In the genomic region with DNA sequence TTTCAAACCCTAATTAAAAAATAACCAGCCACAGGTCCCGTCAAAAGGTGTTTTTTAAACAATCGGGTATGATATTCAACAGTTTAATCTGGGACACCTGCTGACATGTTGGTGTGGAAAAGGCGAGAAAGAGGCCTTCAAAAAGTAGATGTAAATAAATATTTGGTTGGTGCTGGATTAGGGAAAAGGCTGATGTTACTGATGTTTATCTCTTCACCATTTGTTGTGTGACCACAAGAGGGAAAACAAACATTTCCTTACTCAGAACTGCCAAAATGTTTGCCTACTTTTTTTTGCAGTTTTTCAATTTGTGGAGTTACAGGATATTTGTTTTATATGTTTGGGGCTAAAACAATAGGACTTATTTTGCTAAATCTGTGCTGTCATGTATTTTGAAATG, we compare ENCODE assay signal across 9 cellular contexts. TPM values are rescaled to one million over a fixed set of nuclear protein-coding genes. Genes with fewer than 3 reads are reported as not detected.
DNase-seq lines count a peak whose midpoint lies in the region; ATAC-seq and TF ChIP-seq lines count a peak whose summit lies in the region.
"Had no signal": no experiment of that assay in that cellular context is flagged by ENCODE, and none has a peak within 500 bp of the region (broad histone marks: within the 10 kb centered on the region; RNA-seq: fewer than 3 reads in every experiment).

No MANE protein-coding gene starts in this region.

- peak overlapping the region; percentile 54 for H3K4me3 ChIP-seq in iPS-18c (ENCODE audit: insufficient read depth, low read depth, low read length)
- peak overlapping the region; percentile 26 to 74 (median 46) for H3K4me3 ChIP-seq in spleen

- H3K36me3 ChIP-seq in spleen: no peaks in the 10 kb centered on the region

- H3K27ac ChIP-seq in spleen: peak overlapping the region in 7 of 8 donors; percentile 36 to 90 (median 80)

- H3K4me1 ChIP-seq in spleen: peaks cover 0 to 26% (median 14%) of the 10 kb centered on the region in 6 donors

- peak; percentile 60 for TF ChIP-seq CTCF in HFFc6 (IDR thresholded peaks at IDR 0.05)
- peak in 2 of 11 experiments; percentile 8 to 30 for TF ChIP-seq CTCF in spleen (IDR thresholded peaks at IDR 0.05 in 8 of 11, conservative IDR thresholded peaks at IDR 0.05 in 3 of 11)

- no peaks in the 10 kb centered on the region for H3K9me3 ChIP-seq in iPS-18c (ENCODE audit: control insufficient read depth, insufficient read depth, low read length)
- no peaks in the 10 kb centered on the region for H3K9me3 ChIP-seq in spleen

- ATAC-seq in activated naive CD8-positive, alpha-beta T cell treated with anti-CD3 and anti-CD28 coated beads, Interleukin-2, amount 10 ng/mL, durations not matched to agents 7 days and 5 days (ENCODE audit: low read depth): no peak
- ATAC-seq in HG03175 (IDR thresholded peaks at IDR 0.05; ENCODE audit: unreplicated experiment) (no peak), GM21619 (IDR thresholded peaks at IDR 0.05; ENCODE audit: unreplicated experiment) (no peak)

- peaks cover 6% of the 10 kb centered on the region for H3K27me3 Mint-ChIP-seq in HFFc6 (ENCODE audit: insufficient read depth)
- peaks cover 52% of the 10 kb centered on the region for H3K27me3 Mint-ChIP-seq in activated naive CD8-positive, alpha-beta T cell treated with anti-CD3 and anti-CD28 coated beads, Interleukin-2, amount 10 ng/mL, durations not matched to agents 7 days and 5 days

- no peak for TF ChIP-seq POLR2A in spleen (IDR thresholded peaks at IDR 0.05)

- H3K9me3 Mint-ChIP-seq in HFFc6: no peaks in the 10 kb centered on the region
- no peaks in the 10 kb centered on the region for H3K9me3 Mint-ChIP-seq in activated naive CD8-positive, alpha-beta T cell treated with anti-CD3 and anti-CD28 coated beads, Interleukin-2, amount 10 ng/mL, durations not matched to agents 7 days and 5 days

- peaks cover 0 to 68% (median 5%) of the 10 kb centered on the region in 7 donors for H3K27me3 ChIP-seq in spleen (replicated peaks in 1 of 7)

- peak overlapping the region; percentile 64 for H3K27ac Mint-ChIP-seq in HFFc6
- H3K27ac Mint-ChIP-seq in activated naive CD8-positive, alpha-beta T cell treated with anti-CD3 and anti-CD28 coated beads, Interleukin-2, amount 10 ng/mL, durations not matched to agents 7 days and 5 days: no peak overlapping the region

- DNase-seq in HFFc6 (peak; percentile 39), spleen (no peak), NCI-H748 treated with DMSO at 0.1 percent for 48 hours (lab: John Stamatoyannopoulos, UW) (no peak), DMS153 (lab: John Stamatoyannopoulos, UW) (no peak)
- DNase-seq in activated naive CD8-positive, alpha-beta T cell treated with anti-CD3 and anti-CD28 coated beads, Interleukin-2, amount 10 ng/mL, durations not matched to agents 7 days and 5 days: no peak
- DNase-seq: OCI-M1 had no signal

- peaks cover 3% of the 10 kb centered on the region for H3K36me3 Mint-ChIP-seq in HFFc6 (ENCODE audit: low read depth)
- no peaks in the 10 kb centered on the region for H3K36me3 Mint-ChIP-seq in activated naive CD8-positive, alpha-beta T cell treated with anti-CD3 and anti-CD28 coated beads, Interleukin-2, amount 10 ng/mL, durations not matched to agents 7 days and 5 days

- peak overlapping the region; percentile 88 for H3K4me3 Mint-ChIP-seq in HFFc6
- H3K4me3 Mint-ChIP-seq in activated naive CD8-positive, alpha-beta T cell treated with anti-CD3 and anti-CD28 coated beads, Interleukin-2, amount 10 ng/mL, durations not matched to agents 7 days and 5 days: peak overlapping the region; percentile 40

- WGBS in spleen, 5 donors: 22 to 38% (median 30%) methylated on average over 3 of the region's 3 CpGs

- H3K4me1 Mint-ChIP-seq in HFFc6 (ENCODE audit: low read depth): peaks cover 61% of the 10 kb centered on the region
- peaks cover 6% of the 10 kb centered on the region for H3K4me1 Mint-ChIP-seq in activated naive CD8-positive, alpha-beta T cell treated with anti-CD3 and anti-CD28 coated beads, Interleukin-2, amount 10 ng/mL, durations not matched to agents 7 days and 5 days

- intact Hi-C loops in spleen (cut with DNase I; ENCODE audit: low total_unique reads): no loop called here

- POLR2A ChIA-PET in activated naive CD8-positive, alpha-beta T cell treated with anti-CD3 and anti-CD28 coated beads, Interleukin-2, amount 10 ng/mL, durations not matched to agents 7 days and 5 days (lab: Charles Lee): no interaction called here

RNA-seq across cellular contexts. Expression of gene SASH1, which starts 0.7 kb away (rescaled TPM):
- total RNA-seq in HFFc6 (2021; fragmentation: NEBNext Ultra II Directional; extraction: Animal tissue kit (Norgen Biotek cat#: 25700)): 10 to 100 TPM; 66.0 to 91.4 (median 88.4) TPM
- not detected for total RNA-seq in activated naive CD8-positive, alpha-beta T cell treated with anti-CD3 and anti-CD28 coated beads, Interleukin-2, amount 10 ng/mL, durations not matched to agents 7 days and 5 days
- total RNA-seq in spleen: 100 to 1,000 TPM in 1 of 7 donors, 10 to 100 TPM in 6; 44.9 to 103 (median 65.7) TPM
- 1 to 10 TPM; 3.9 to 7.7 (median 4.5) TPM for polyA plus RNA-seq in spleen

Comparison
In these comparisons a context has a peak if more than half of its experiments do, and no peak if none do; other contexts are left out.
1. RNA of gene SASH1, which starts 0.7 kb away (total RNA-seq): 66.0 to 91.4 TPM in HFFc6 and 44.9 to 103 TPM in spleen; not detected in activated naive CD8-positive, alpha-beta T cell treated with anti-CD3 and anti-CD28 coated beads, Interleukin-2, amount 10 ng/mL, durations not matched to agents 7 days and 5 days; every median in the first group is over 10 times any median in the second.